8 cellular contexts compared by ENCODE assay signal in the genomic region with DNA sequence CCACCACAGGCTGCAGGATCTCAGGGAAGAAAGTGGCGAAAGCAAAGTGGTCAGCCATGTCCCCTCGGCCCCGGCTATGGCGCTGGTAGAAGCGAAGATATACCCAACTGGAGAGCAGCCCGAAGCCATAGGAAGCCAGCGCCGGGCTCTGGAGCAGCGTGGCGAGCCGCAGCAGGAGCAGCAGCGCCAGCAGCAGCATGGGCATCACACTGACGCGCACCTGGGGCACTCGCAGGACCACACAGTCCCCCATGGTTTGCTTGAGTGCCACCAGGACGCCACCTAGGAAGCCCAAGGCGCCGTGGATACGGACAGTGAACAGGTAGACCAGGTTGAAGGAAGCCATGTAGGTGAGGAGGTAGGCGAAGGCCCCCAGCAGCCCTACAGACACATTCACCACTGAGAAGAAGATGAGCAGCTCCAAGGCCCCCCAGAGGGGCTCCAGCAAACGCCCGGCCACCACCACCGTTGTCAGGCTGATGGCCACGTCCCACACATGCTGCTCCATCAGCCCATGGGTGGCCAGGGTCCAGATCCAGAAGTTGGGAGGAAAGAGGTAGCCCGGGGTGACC. TPM values are rescaled to one million over a fixed set of nuclear protein-coding genes. Genes with fewer than 3 reads are reported as not detected.
DNase-seq lines count a peak whose midpoint lies in the region; ATAC-seq, FAIRE-seq and TF ChIP-seq lines count a peak whose summit lies in the region.

No MANE protein-coding gene starts in this region.

- H3K4me3 ChIP-seq in GM08714 (ENCODE audit: low read length), result peak overlapping the region; percentile 71
- H3K4me3 ChIP-seq in SJSA1, result peak overlapping the region; percentile 63
- H3K4me3 ChIP-seq in fibroblast of lung (replicated peaks in 1 of 4; ENCODE audit: control extremely low read depth in 1 of 4, insufficient read depth in 1 of 4, low read depth in 3 of 4, low read length in 4 of 4), result peak overlapping the region; percentile 72 to 84 (median 73)
- H3K4me3 ChIP-seq in rectal smooth muscle tissue (ENCODE audit: low read length), result peak overlapping the region; percentile 95

- peaks cover 46% of the 10 kb centered on the region for H3K79me2 ChIP-seq in fibroblast of lung (ENCODE audit: control insufficient read depth, insufficient read depth, low read length)

- H3K27ac ChIP-seq in SJSA1 (peak overlapping the region; percentile 27; the same call in 1 of the 2 replicates), fibroblast of lung (ENCODE audit: insufficient read depth, low read length) (peak overlapping the region; percentile 76), rectal smooth muscle tissue (ENCODE audit: low read depth, low read length) (peak overlapping the region; percentile 92)

- H3K36me3 ChIP-seq in SJSA1 (peaks cover 57% of the 10 kb centered on the region), fibroblast of lung (ENCODE audit: control insufficient read depth, insufficient read depth, low read length) (peaks cover 20% of the 10 kb centered on the region), rectal smooth muscle tissue (ENCODE audit: control insufficient read depth, insufficient read depth, low read length) (peaks cover 12% of the 10 kb centered on the region)

- peaks cover 33% of the 10 kb centered on the region for H3K4me1 ChIP-seq in SJSA1 (replicated peaks)
- peaks cover 8% of the 10 kb centered on the region for H3K4me1 ChIP-seq in fibroblast of lung (ENCODE audit: control insufficient read depth, extremely low read depth, insufficient read depth, low read length)
- peaks cover 30% of the 10 kb centered on the region for H3K4me1 ChIP-seq in rectal smooth muscle tissue (ENCODE audit: control insufficient read depth, insufficient read depth, low read length)

- H3K9me3 ChIP-seq in SJSA1 (replicated peaks) (no peaks in the 10 kb centered on the region), fibroblast of lung (ENCODE audit: control insufficient read depth, insufficient read depth, low read depth, low read length) (no peaks in the 10 kb centered on the region)

- H3K9ac ChIP-seq in fibroblast of lung (ENCODE audit: insufficient read depth, low read length) (peak overlapping the region; percentile 91), rectal smooth muscle tissue (ENCODE audit: low read length) (peak overlapping the region; percentile 96)

- TF ChIP-seq CTCF in fibroblast of lung (conservative IDR thresholded peaks at IDR 0.05 in 1 of 2, IDR thresholded peaks at IDR 0.05 in 1 of 2; ENCODE audit: low read depth in 1 of 2, low read length in 2 of 2), result no peak

- no peak for DNase-seq in SJSA1 (ENCODE audit: low read depth in 1 of 2, low spot score in 2 of 2)
- DNase-seq in fibroblast of lung (ENCODE audit: low read depth in 2 of 2), result no peak
- no peak for DNase-seq in NCI-H2081 (lab: John Stamatoyannopoulos, UW)
- no peak for DNase-seq in GM19239 (ENCODE audit: insufficient read length, low spot score)
- no peak for DNase-seq in NAMALWA (ENCODE audit: low spot score)

- ATAC-seq in GM21526 (IDR thresholded peaks at IDR 0.05; ENCODE audit: low FRiP score, unreplicated experiment), result no peak

- H2AFZ ChIP-seq in fibroblast of lung (ENCODE audit: low read length), result no peak overlapping the region

- H3K4me2 ChIP-seq in fibroblast of lung (ENCODE audit: extremely low read depth, insufficient read depth, low read length), result peak overlapping the region; percentile 99

- H4K20me1 ChIP-seq in fibroblast of lung (ENCODE audit: control insufficient read depth, extremely low read depth, insufficient read depth, low read length), result no peaks in the 10 kb centered on the region

- H3K27me3 ChIP-seq in SJSA1 (replicated peaks) (no peaks in the 10 kb centered on the region), fibroblast of lung (ENCODE audit: control insufficient read depth, insufficient read depth, low read length) (no peaks in the 10 kb centered on the region), rectal smooth muscle tissue (ENCODE audit: control insufficient read depth, insufficient read depth, low read length) (no peaks in the 10 kb centered on the region)

- FAIRE-seq in GM19239 (lab: Jason Lieb, UNC), result no peak

RNA-seq across cellular contexts. Expression of gene TMEM115, which starts 0.9 kb away (rescaled TPM):
- 40.6 and 51.2 TPM in 2 replicates for total RNA-seq in SJSA1 (2014; rRNA removed; shearing (Covaris generic))
- 39.3 and 44.8 TPM in 2 replicates for total RNA-seq in fibroblast of lung
- polyA plus RNA-seq in fibroblast of lung, result 28.2 and 28.9 TPM in 2 replicates
- polyA plus RNA-seq in fibroblast of lung (2012), result 36.2 and 41.8 TPM in 2 replicates
- polyA minus RNA-seq in fibroblast of lung (ENCODE audit: low replicate concordance), result 87.6 and 103 TPM in 2 replicates

RNA-seq across cellular contexts. Expression of gene CYB561D2, which starts 7.8 kb away (rescaled TPM):
- 13.7 and 14.3 TPM in 2 replicates for total RNA-seq in SJSA1 (2014; rRNA removed; shearing (Covaris generic))
- total RNA-seq in fibroblast of lung, result 24.1 and 28.6 TPM in 2 replicates
- polyA plus RNA-seq in fibroblast of lung, result 16.4 and 16.7 TPM in 2 replicates
- 21.7 and 23.8 TPM in 2 replicates for polyA plus RNA-seq in fibroblast of lung (2012)
- 39.0 and 58.3 TPM in 2 replicates for polyA minus RNA-seq in fibroblast of lung (ENCODE audit: low replicate concordance)

RNA-seq across cellular contexts. Expression of gene NPRL2, which starts 7.9 kb away (rescaled TPM):
- total RNA-seq in SJSA1 (2014; rRNA removed; shearing (Covaris generic)), result 4.9 and 9.9 TPM in 2 replicates
- total RNA-seq in fibroblast of lung, result 19.3 and 27.2 TPM in 2 replicates
- polyA plus RNA-seq in fibroblast of lung, result 21.4 and 26.2 TPM in 2 replicates
- polyA plus RNA-seq in fibroblast of lung (2012), result 16.4 and 19.9 TPM in 2 replicates
- polyA minus RNA-seq in fibroblast of lung (ENCODE audit: low replicate concordance), result 43.3 and 48.3 TPM in 2 replicates

RNA-seq across cellular contexts. Expression of gene ZMYND10, which starts 12.9 kb away (rescaled TPM):
- 0.97 TPM in 1 of 2 replicates, not detected in the other for total RNA-seq in SJSA1 (2014; rRNA removed; shearing (Covaris generic))
- 0.26 and 0.83 TPM in 2 replicates for total RNA-seq in fibroblast of lung
- 0.32 and 0.93 TPM in 2 replicates for polyA plus RNA-seq in fibroblast of lung
- 0.99 and 2.0 TPM in 2 replicates for polyA plus RNA-seq in fibroblast of lung (2012)
- 5.9 TPM in 1 of 2 replicates, not detected in the other for polyA minus RNA-seq in fibroblast of lung (ENCODE audit: low replicate concordance)

RNA-seq across cellular contexts. Expression of gene RASSF1, which starts 17.8 kb away (rescaled TPM):
- total RNA-seq in SJSA1 (2014; rRNA removed; shearing (Covaris generic)), result 17.4 and 21.1 TPM in 2 replicates
- 24.1 and 32.4 TPM in 2 replicates for total RNA-seq in fibroblast of lung
- 33.3 and 41.7 TPM in 2 replicates for polyA plus RNA-seq in fibroblast of lung
- polyA plus RNA-seq in fibroblast of lung (2012), result 32.1 and 35.0 TPM in 2 replicates
- 16.7 and 25.5 TPM in 2 replicates for polyA minus RNA-seq in fibroblast of lung (ENCODE audit: low replicate concordance)

Comparison
In these comparisons a context has a peak if more than half of its experiments do, and no peak if none do; other contexts are left out.
1. H3K27ac ChIP-seq: peak in every context shown above with its lines; median percentile 92 in rectal smooth muscle tissue; 76 in fibroblast of lung; 27 in SJSA1.